Comparison of ENCODE assay signal across 12 cellular contexts in genomic region chrX:40773809-40774208, GRCh38. TPM values are rescaled to one million over a fixed set of nuclear protein-coding genes. Genes with fewer than 3 reads are reported as not detected.
DNase-seq lines count a peak whose midpoint lies in the region; ATAC-seq and TF ChIP-seq lines count a peak whose summit lies in the region.
"Had no signal": no experiment of that assay in that cellular context is flagged by ENCODE, and none has a peak within 500 bp of the region (broad histone marks: within the 10 kb centered on the region; RNA-seq: fewer than 3 reads in every experiment).

No MANE protein-coding gene starts in this region.

- no peak overlapping the region for H2AFZ ChIP-seq in H9 (ENCODE audit: low read length)

- no peaks in the 10 kb centered on the region for H3K4me1 ChIP-seq in HEK293 (ENCODE audit: control insufficient read depth, insufficient read depth, low read length)
- H3K4me1 ChIP-seq in foreskin keratinocyte: peaks cover 5% of the 10 kb centered on the region
- peaks cover 0 to 35% of the 10 kb centered on the region in 2 donors for H3K4me1 ChIP-seq in thoracic aorta (ENCODE audit: control insufficient read depth in 1 of 2, low read depth in 2 of 2)
- H3K4me1 ChIP-seq in H9 (ENCODE audit: insufficient read depth, low read length): no peaks in the 10 kb centered on the region
- H3K4me1 ChIP-seq in tibial nerve: no peaks in the 10 kb centered on the region
- H3K4me1 ChIP-seq: testis had no signal

- peak; percentile 35 for DNase-seq in amniotic epithelial cell (ENCODE audit: low read depth)
- DNase-seq in foreskin keratinocyte: peak; percentile 14 to 42
- no peak for DNase-seq in thoracic aorta (ENCODE audit: low spot score)
- DNase-seq in H9: no peak
- no peak for DNase-seq in NCI-H1092 (lab: John Stamatoyannopoulos, UW)
- no peak for DNase-seq in tibial nerve (ENCODE audit: low spot score in 2 of 2)
- DNase-seq: COR-L47, MV-4-11, NCI-H345, testis had no signal

- no peaks in the 10 kb centered on the region for H3K79me2 ChIP-seq in H9 (ENCODE audit: insufficient read depth, low read length)

- H3K9me3 Mint-ChIP-seq in H9: peaks cover 38 to 44% of the 10 kb centered on the region in 2 experiments

- H2BK15ac ChIP-seq in H9 (ENCODE audit: low read depth, low read length): no peak overlapping the region

- H3K4me3 Mint-ChIP-seq in H9: no peak overlapping the region

- H3K27me3 Mint-ChIP-seq in H9 (ENCODE audit: low read depth): no peaks in the 10 kb centered on the region

- no peak overlapping the region for H2BK12ac ChIP-seq in H9 (ENCODE audit: insufficient read length, low read depth, low read length)

- H3K9me3 ChIP-seq in HEK293 (ENCODE audit: control insufficient read depth, insufficient read depth, low read depth, low read length) (no peaks in the 10 kb centered on the region), thoracic aorta (no peaks in the 10 kb centered on the region), H9 (ENCODE audit: control insufficient read depth, low read depth, low read length) (no peaks in the 10 kb centered on the region), tibial nerve (no peaks in the 10 kb centered on the region)
- H3K9me3 ChIP-seq: testis had no signal

- H3K36me3 Mint-ChIP-seq in H9 (ENCODE audit: insufficient read depth in 1 of 3, low read depth in 3 of 3): no peaks in the 10 kb centered on the region; a peak in 2 of 7 replicates

- peak; percentile 72 for ATAC-seq in foreskin keratinocyte
- no peak for ATAC-seq in thoracic aorta (ENCODE audit: insufficient number of reproducible peaks, low FRiP score, low read depth)
- ATAC-seq in HG02938 (IDR thresholded peaks at IDR 0.05; ENCODE audit: unreplicated experiment): no peak

- H3K36me3 ChIP-seq in HEK293 (ENCODE audit: control insufficient read depth in 2 of 2, insufficient read depth in 1 of 2, low read length in 2 of 2) (no peaks in the 10 kb centered on the region), thoracic aorta (no peaks in the 10 kb centered on the region), tibial nerve (no peaks in the 10 kb centered on the region)

- no peak overlapping the region for H3K4me2 ChIP-seq in H9 (ENCODE audit: insufficient read depth, insufficient read length, low read length)

- no peak for TF ChIP-seq EP300 in tibial nerve (IDR thresholded peaks at IDR 0.05)

- no peak overlapping the region for H3K9ac ChIP-seq in H9 (ENCODE audit: extremely low read depth, insufficient read length, low read length)

- no peaks in the 10 kb centered on the region for H4K20me1 ChIP-seq in H9 (ENCODE audit: control insufficient read depth, insufficient read depth, insufficient read length)

- H4K91ac ChIP-seq in H9 (ENCODE audit: insufficient read length, low read depth, low read length): no peak overlapping the region

- no peak overlapping the region for H3K18ac ChIP-seq in H9 (ENCODE audit: insufficient read length, low read depth, low read length)

- H3K27me3 ChIP-seq in foreskin keratinocyte: no peaks in the 10 kb centered on the region
- H3K27me3 ChIP-seq in thoracic aorta (replicated peaks; ENCODE audit: insufficient read depth): no peaks in the 10 kb centered on the region
- H3K27me3 ChIP-seq in H9 (ENCODE audit: insufficient read depth, low read length): no peaks in the 10 kb centered on the region
- H3K27me3 ChIP-seq in tibial nerve: no peaks in the 10 kb centered on the region
- H3K27me3 ChIP-seq: testis had no signal

- no peaks in the 10 kb centered on the region for H3K4me1 Mint-ChIP-seq in H9

- H3K14ac ChIP-seq in H9 (ENCODE audit: insufficient read depth, low read length): no peak overlapping the region

- no peak overlapping the region for H3T11ph ChIP-seq in H9 (ENCODE audit: low read length)

- POLR2A ChIA-PET in HEK293 (lab: Yijun Ruan, JAX): no interaction called here

- H3K79me1 ChIP-seq in H9 (ENCODE audit: insufficient read depth, low read depth, low read length, poor library complexity, severe bottlenecking): no peaks in the 10 kb centered on the region

- no peak overlapping the region for H2BK20ac ChIP-seq in H9 (ENCODE audit: low read depth, low read length, poor library complexity, severe bottlenecking)

- H3K4me3 ChIP-seq in HEK293 (ENCODE audit: low read depth, low read length): no peak overlapping the region
- peak overlapping the region; percentile 11 for H3K4me3 ChIP-seq in thoracic aorta
- no peak overlapping the region for H3K4me3 ChIP-seq in tibial nerve
- H3K4me3 ChIP-seq: testis had no signal

- no peak for TF ChIP-seq CTCF in HEK293 (tag by site-specific recombination; IDR thresholded peaks at IDR 0.05)
- TF ChIP-seq CTCF in foreskin keratinocyte (conservative IDR thresholded peaks at IDR 0.05): no peak
- no peak for TF ChIP-seq CTCF in thoracic aorta (IDR thresholded peaks at IDR 0.05)
- TF ChIP-seq CTCF in H9 (conservative IDR thresholded peaks at IDR 0.05): no peak
- no peak for TF ChIP-seq CTCF in tibial nerve (IDR thresholded peaks at IDR 0.05)

- H3K27ac Mint-ChIP-seq in H9: no peak overlapping the region; a peak in 1 of 7 replicates

- no peak overlapping the region for H2BK120ac ChIP-seq in H9 (ENCODE audit: low read depth, low read length, poor library complexity, severe bottlenecking)

- WGBS in H9 (ENCODE audit: extremely low coverage, insufficient read length, low lambda C conversion rate): no CpG with 5 or more reads among the region's 3 CpGs
- 36 to 42% methylated on average over 3 of the region's 3 CpGs for WGBS in tibial nerve, 2 donors

- no peaks in the 10 kb centered on the region for H3K23me2 ChIP-seq in H9 (ENCODE audit: insufficient read length, low read depth, low read length, poor library complexity, severe bottlenecking)

- H4K5ac ChIP-seq in H9 (ENCODE audit: insufficient read length, low read depth, low read length): no peak overlapping the region

- H2AK5ac ChIP-seq in H9 (ENCODE audit: insufficient read length, low read length): no peak overlapping the region

- H3K4ac ChIP-seq in H9 (ENCODE audit: low read depth, low read length): no peak overlapping the region

- no peak for TF ChIP-seq POLR2A in tibial nerve (IDR thresholded peaks at IDR 0.05)

- no peak overlapping the region for H3K27ac ChIP-seq in HEK293 (ENCODE audit: extremely low read depth, low read depth, low read length)
- no peak overlapping the region for H3K27ac ChIP-seq in foreskin keratinocyte
- H3K27ac ChIP-seq in thoracic aorta: peak overlapping the region; percentile 28 to 57
- H3K27ac ChIP-seq in H9 (ENCODE audit: insufficient read length, low read depth, low read length): no peak overlapping the region
- H3K27ac ChIP-seq in tibial nerve: no peak overlapping the region
- H3K27ac ChIP-seq: testis had no signal

- no peak overlapping the region for H3K23ac ChIP-seq in H9 (ENCODE audit: insufficient read length, low read depth, low read length)

- H2BK5ac ChIP-seq in H9 (ENCODE audit: insufficient read length, low read length): no peak overlapping the region

- CTCF ChIA-PET in HEK293 (lab: Yijun Ruan, JAX): interaction anchor here (0.7 to 0.8 kb wide), 2 partner anchors 39 to 101 kb away, joined by 3 to 4 read pairs; partner anchors contain the start of gene MED14

- H4K8ac ChIP-seq in H9 (replicated peaks; ENCODE audit: insufficient read length, low read depth, low read length): no peak overlapping the region

- no peak overlapping the region for H3K56ac ChIP-seq in H9 (ENCODE audit: insufficient read length, low read depth, low read length)

TF ChIP-seq in HEK293, 187 proteins besides CTCF, POLR2A, EP300 and RAD21:
- no peak for TF ChIP-seq HOXD13 (CRISPR knock-in tag; IDR thresholded peaks at IDR 0.05; ENCODE audit: borderline replicate concordance)
- 0 out of 2 replicates have a peak, but pooled peaks have one; percentile 25 for TF ChIP-seq WT1 (tag by site-specific recombination; IDR thresholded peaks at IDR 0.05)

RNA-seq across cellular contexts. Expression of gene MED14, which starts 38.5 kb away (rescaled TPM):
- total RNA-seq in foreskin keratinocyte (20.5 and 20.6 TPM in 2 replicates), thoracic aorta (10 to 100 TPM; 25.7 to 94.1 TPM), H9 (2021) (125 and 136 TPM in 2 replicates), tibial nerve (10 to 100 TPM; 32.7 to 58.2 (median 40.8) TPM)
- polyA plus RNA-seq in foreskin keratinocyte: 7.0 and 7.6 TPM in 2 replicates

Comparison
In these comparisons a context has a peak if more than half of its experiments do, and no peak if none do; other contexts are left out.
1. H3K27ac ChIP-seq: peak in thoracic aorta (2 of 2); none in HEK293 (single experiment), foreskin keratinocyte (single experiment), H9 (single experiment) and tibial nerve (0 of 4).
2. DNase-seq: peak in amniotic epithelial cell (single experiment) and foreskin keratinocyte (2 of 2); none in thoracic aorta (single experiment), H9 (single experiment), NCI-H1092 (single experiment) and tibial nerve (0 of 2).